14 cellular contexts compared by ENCODE assay signal in genomic region chr12:70448371-70448770, GRCh38.
"Had no signal": no experiment of that assay in that cellular context is flagged by ENCODE, and none has a peak within 500 bp of the region (broad histone marks: within the 10 kb centered on the region; RNA-seq: fewer than 3 reads in every experiment).

No MANE protein-coding gene starts in this region.

- ATAC-seq: activated T-helper 17 cell treated with anti-CD3 and anti-CD28 coated beads, Interleukin-2, amount 50 U/mL, for 72 hours; gastrocnemius medialis; heart left ventricle; stimulated activated memory B cell treated with anti-CD40 and anti-IgM and Interleukin-4, amounts not matched to agents 10 μg/mL and 1 μg/mL and 100 μg/mL, for 72 hours had no signal

- H3K4me1 ChIP-seq: breast epithelium, gastrocnemius medialis, heart left ventricle, thyroid gland, vagina had no signal

- H3K4me3 Mint-ChIP-seq: activated T-helper 17 cell treated with anti-CD3 and anti-CD28 coated beads, Interleukin-2, amount 50 U/mL, for 72 hours; dendritic cell treated with granulocyte-macrophage colony-stimulating factor and Interleukin-4, amounts not matched to agents 40 ng/mL and 50 ng/mL, for 4 days; naive B cell; stimulated activated memory B cell treated with anti-CD40 and anti-IgM and Interleukin-4, amounts not matched to agents 10 μg/mL and 1 μg/mL and 100 μg/mL, for 72 hours had no signal

- H3K27ac Mint-ChIP-seq: activated T-helper 17 cell treated with anti-CD3 and anti-CD28 coated beads, Interleukin-2, amount 50 U/mL, for 72 hours; dendritic cell treated with granulocyte-macrophage colony-stimulating factor and Interleukin-4, amounts not matched to agents 40 ng/mL and 50 ng/mL, for 4 days; naive B cell; stimulated activated memory B cell treated with anti-CD40 and anti-IgM and Interleukin-4, amounts not matched to agents 10 μg/mL and 1 μg/mL and 100 μg/mL, for 72 hours had no signal

- H3K27ac ChIP-seq: breast epithelium, gastrocnemius medialis, heart left ventricle, thyroid gland, vagina had no signal

- H3K36me3 Mint-ChIP-seq: stimulated activated memory B cell treated with anti-CD40 and anti-IgM and Interleukin-4, amounts not matched to agents 10 μg/mL and 1 μg/mL and 100 μg/mL, for 72 hours had no signal

- H3K36me3 ChIP-seq: breast epithelium, gastrocnemius medialis, heart left ventricle, thyroid gland, vagina had no signal

- DNase-seq: activated CD4-positive, alpha-beta T cell treated with anti-CD3 and anti-CD28 coated beads for 1 hour; activated CD4-positive, alpha-beta T cell treated with anti-CD3 and anti-CD28 coated beads, Interleukin-2, amount 50 U/mL, for 48 hours; activated naive CD4-positive, alpha-beta T cell treated with Interleukin-2 at 50 U/mL for 16 hours; anterior cingulate cortex; cerebellar nuclear complex; gastrocnemius medialis; naive B cell; thyroid gland had no signal

- H3K4me3 ChIP-seq: breast epithelium, gastrocnemius medialis, heart left ventricle, thyroid gland, vagina had no signal

- H3K27me3 Mint-ChIP-seq: activated T-helper 17 cell treated with anti-CD3 and anti-CD28 coated beads, Interleukin-2, amount 50 U/mL, for 72 hours; dendritic cell treated with granulocyte-macrophage colony-stimulating factor and Interleukin-4, amounts not matched to agents 40 ng/mL and 50 ng/mL, for 4 days; stimulated activated memory B cell treated with anti-CD40 and anti-IgM and Interleukin-4, amounts not matched to agents 10 μg/mL and 1 μg/mL and 100 μg/mL, for 72 hours had no signal

- H3K27me3 ChIP-seq: breast epithelium, gastrocnemius medialis, heart left ventricle, thyroid gland, vagina had no signal

- H3K9me3 ChIP-seq: gastrocnemius medialis, thyroid gland had no signal

- H3K4me1 Mint-ChIP-seq: activated T-helper 17 cell treated with anti-CD3 and anti-CD28 coated beads, Interleukin-2, amount 50 U/mL, for 72 hours; naive B cell; stimulated activated memory B cell treated with anti-CD40 and anti-IgM and Interleukin-4, amounts not matched to agents 10 μg/mL and 1 μg/mL and 100 μg/mL, for 72 hours had no signal
